In genomic region chr4:76954489-76954888, GRCh38 we compare ENCODE assay signal across 24 cellular contexts. TPM values are rescaled to one million over a fixed set of nuclear protein-coding genes. Genes with fewer than 3 reads are reported as not detected.
DNase-seq lines count a peak whose midpoint lies in the region; ATAC-seq and TF ChIP-seq lines count a peak whose summit lies in the region.
"Had no signal": no experiment of that assay in that cellular context is flagged by ENCODE, and none has a peak within 500 bp of the region (broad histone marks: within the 10 kb centered on the region; RNA-seq: fewer than 3 reads in every experiment).

No MANE protein-coding gene starts in this region.

- H3K9me3 Mint-ChIP-seq in MCF 10A (ENCODE audit: unreplicated experiment) (no peaks in the 10 kb centered on the region), brain (peaks cover 0 to 6% (median 0%) of the 10 kb centered on the region in 5 experiments)

- no TSS peak for BruUV-seq in MCF 10A (replicated peaks; lab: Mats Ljungman, UMichigan)

- POLR2A ChIA-PET in MCF 10A (lab: Yijun Ruan, JAX): interaction anchor here (0.7 to 1.9 kb wide), 7 partner anchors 11 to 173 kb away, joined by 3 to 5 read pairs (median 3); no protein-coding TSS in a partner anchor

- H3K27ac Mint-ChIP-seq in MCF 10A (ENCODE audit: low read depth, unreplicated experiment) (peak overlapping the region; percentile 77), brain (peak overlapping the region in 4 of 5 experiments; percentile 39 to 94 (median 83))
- H3K27ac Mint-ChIP-seq: T-helper 17 cell had no signal

- H3K36me3 ChIP-seq in breast epithelium (no peaks in the 10 kb centered on the region), right lobe of liver (no peaks in the 10 kb centered on the region), thyroid gland (no peaks in the 10 kb centered on the region)
- H3K36me3 ChIP-seq: esophagus squamous epithelium, left lung, uterus, WERI-Rb-1 had no signal

- intact Hi-C loops in MCF 10A (cut with micrococcal nuclease): loop anchor here (5.0 to 10.0 kb wide), 2 partner anchors 200 to 203 kb away; partner anchors contain the start of gene CCNG2
- intact Hi-C loops in breast epithelium (cut with DNase I; ENCODE audit: low total_unique reads): no loop called here
- intact Hi-C loops in right lobe of liver (cut with DNase I): no loop called here
- intact Hi-C loops in thyroid gland (cut with DNase I): loop anchor here (5.0 kb wide), 1 partner anchor 38 kb away; no protein-coding TSS in a partner anchor

- ATAC-seq in right lobe of liver (peak; percentile 35 to 58 (median 40)), GM18861 (IDR thresholded peaks at IDR 0.05; ENCODE audit: unreplicated experiment) (no peak), HG02870 (IDR thresholded peaks at IDR 0.05; ENCODE audit: unreplicated experiment) (no peak)
- ATAC-seq: A549, T-helper 17 cell had no signal

- H3K27me3 Mint-ChIP-seq in MCF 10A (ENCODE audit: insufficient read depth, unreplicated experiment) (no peaks in the 10 kb centered on the region), brain (peaks cover 15% of the 10 kb centered on the region)
- H3K27me3 Mint-ChIP-seq: T-helper 17 cell had no signal

- H3K4me3 ChIP-seq in breast epithelium (no peak overlapping the region), right lobe of liver (no peak overlapping the region), thyroid gland (replicated peaks in 1 of 3) (no peak overlapping the region)
- H3K4me3 ChIP-seq: A549, esophagus squamous epithelium, left lung, uterus had no signal

- no peak overlapping the region for H3K27ac ChIP-seq in breast epithelium
- peak overlapping the region in 1 of 3 donors; percentile 10 for H3K27ac ChIP-seq in right lobe of liver
- H3K27ac ChIP-seq in thyroid gland: no peak overlapping the region
- H3K27ac ChIP-seq: A549, esophagus squamous epithelium, left lung, uterus, WERI-Rb-1 had no signal

- no peak overlapping the region for H3K4me3 Mint-ChIP-seq in MCF 10A (ENCODE audit: unreplicated experiment)
- peak overlapping the region; percentile 12 to 72 (median 58) for H3K4me3 Mint-ChIP-seq in brain
- H3K4me3 Mint-ChIP-seq: T-helper 17 cell had no signal

- H3K27me3 ChIP-seq in breast epithelium (no peaks in the 10 kb centered on the region), right lobe of liver (no peaks in the 10 kb centered on the region), thyroid gland (no peaks in the 10 kb centered on the region)
- H3K27me3 ChIP-seq: esophagus squamous epithelium, uterus had no signal

- peaks cover 6% of the 10 kb centered on the region for H3K36me3 Mint-ChIP-seq in MCF 10A (ENCODE audit: insufficient read depth, unreplicated experiment)
- peaks cover 54% of the 10 kb centered on the region for H3K36me3 Mint-ChIP-seq in brain

- TF ChIP-seq POLR2A in breast epithelium (IDR thresholded peaks at IDR 0.05) (no peak), right lobe of liver (IDR thresholded peaks at IDR 0.05) (no peak), thyroid gland (IDR thresholded peaks at IDR 0.05) (no peak)

- H3K4me1 ChIP-seq in breast epithelium (no peaks in the 10 kb centered on the region), right lobe of liver (peaks cover 0 to 16% (median 6%) of the 10 kb centered on the region in 4 donors), thyroid gland (peaks cover 14 to 18% of the 10 kb centered on the region in 2 donors)
- H3K4me1 ChIP-seq: uterus had no signal

- DNase-seq in MCF 10A (ENCODE audit: unreplicated experiment) (no peak), breast epithelium (ENCODE audit: low spot score in 2 of 2) (no peak), right lobe of liver (peak; percentile 42 to 76 (median 66)), thyroid gland (peak; percentile 67 to 72), foreskin melanocyte (no peak)
- DNase-seq: activated gamma-delta T cell; effector CD4-positive, alpha-beta T cell; esophagus squamous epithelium; left lung; NCI-H1417 treated with DMSO at 0.1 percent for 48 hours; NCI-H748 treated with DMSO at 0.1 percent for 48 hours; nucleus accumbens; retina; SIG-M5; stimulated activated CD8-positive, alpha-beta memory T cell treated with anti-CD3 and anti-CD28 coated beads, Interleukin-4, amount 100 ng/mL, for 48 hours; T-helper 17 cell; uterus; WERI-Rb-1 had no signal

- 26% methylated on average over 4 of the region's 4 CpGs for WGBS in right lobe of liver (ENCODE audit: insufficient coverage, low coverage, low lambda C conversion rate, missing lambda C conversion rate)
- 69 to 73% methylated on average over 4 of the region's 4 CpGs for WGBS in thyroid gland, 2 donors

- CTCF ChIA-PET in MCF 10A (lab: Yijun Ruan, JAX): interaction anchor here (0.6 to 0.7 kb wide), 2 partner anchors 151 to 450 kb away, joined by 3 read pairs; no protein-coding TSS in a partner anchor

- H3K9me3 ChIP-seq in breast epithelium: no peaks in the 10 kb centered on the region
- H3K9me3 ChIP-seq in right lobe of liver: no peaks in the 10 kb centered on the region
- H3K9me3 ChIP-seq in thyroid gland: no peaks in the 10 kb centered on the region
- H3K9me3 ChIP-seq: A549, esophagus squamous epithelium, left lung, uterus had no signal

- H3K4me1 Mint-ChIP-seq in MCF 10A (ENCODE audit: insufficient read depth, unreplicated experiment) (peaks cover 33% of the 10 kb centered on the region), brain (peaks cover 79% of the 10 kb centered on the region)

- no peak for TF ChIP-seq CTCF in MCF 10A (IDR thresholded peaks at IDR 0.05; ENCODE audit: unreplicated experiment)
- TF ChIP-seq CTCF in breast epithelium (IDR thresholded peaks at IDR 0.05): no peak
- TF ChIP-seq CTCF in brain (conservative IDR thresholded peaks at IDR 0.05): no peak
- TF ChIP-seq CTCF in right lobe of liver (IDR thresholded peaks at IDR 0.05): no peak
- TF ChIP-seq CTCF in thyroid gland (IDR thresholded peaks at IDR 0.05): no peak

RNA-seq across cellular contexts. Expression of gene SEPTIN11, which starts 4.9 kb away (rescaled TPM):
- total RNA-seq in MCF 10A (2022) (57.1 and 82.7 TPM in 2 replicates), breast epithelium (100 to 1,000 TPM in 2 of 3 donors, 10 to 100 TPM in 1; 78.6 to 362 (median 329) TPM), right lobe of liver (100 to 1,000 TPM in 1 of 6 experiments, 10 to 100 TPM in 5; 33.4 to 116 (median 41.8) TPM), thyroid gland (100 to 1,000 TPM in 1 of 4 donors, 10 to 100 TPM in 3; 39.6 to 207 (median 69.1) TPM)
- polyA plus RNA-seq in brain (ENCODE audit: insufficient read depth, low read depth, low replicate concordance): 35.8 TPM

RNA-seq across cellular contexts. Expression of gene SOWAHB, which starts 56.5 kb away (rescaled TPM):
- 0.12 and 0.58 TPM in 2 replicates for total RNA-seq in MCF 10A (2022)
- total RNA-seq in breast epithelium: 1 to 10 TPM in 2 of 3 donors, not detected in 1; 2.9 to 5.3 TPM
- 0.29 TPM for polyA plus RNA-seq in brain (ENCODE audit: insufficient read depth, low read depth, low replicate concordance)
- total RNA-seq in right lobe of liver: 10 to 100 TPM in 5 of 6 experiments, 1 to 10 TPM in 1; 5.1 to 17.3 (median 15.2) TPM
- total RNA-seq in thyroid gland: 1 to 10 TPM; 5.1 to 8.2 (median 6.9) TPM
- total RNA-seq: glomerular endothelial cell, HT1080, T-helper 17 cell had no signal

Comparison
In these comparisons a context has a peak if more than half of its experiments do, and no peak if none do; other contexts are left out.
1. intact Hi-C loops: an anchor here in MCF 10A (5.0 to 10.0 kb wide) and thyroid gland (5.0 kb wide); none called in breast epithelium and right lobe of liver.
2. DNase-seq: peak in right lobe of liver (3 of 3) and thyroid gland (2 of 2); none in MCF 10A (single experiment), breast epithelium (0 of 2) and foreskin melanocyte (single experiment).
3. ATAC-seq: peak in right lobe of liver (4 of 4); none in GM18861 (single experiment) and HG02870 (single experiment).